In the genomic region with DNA sequence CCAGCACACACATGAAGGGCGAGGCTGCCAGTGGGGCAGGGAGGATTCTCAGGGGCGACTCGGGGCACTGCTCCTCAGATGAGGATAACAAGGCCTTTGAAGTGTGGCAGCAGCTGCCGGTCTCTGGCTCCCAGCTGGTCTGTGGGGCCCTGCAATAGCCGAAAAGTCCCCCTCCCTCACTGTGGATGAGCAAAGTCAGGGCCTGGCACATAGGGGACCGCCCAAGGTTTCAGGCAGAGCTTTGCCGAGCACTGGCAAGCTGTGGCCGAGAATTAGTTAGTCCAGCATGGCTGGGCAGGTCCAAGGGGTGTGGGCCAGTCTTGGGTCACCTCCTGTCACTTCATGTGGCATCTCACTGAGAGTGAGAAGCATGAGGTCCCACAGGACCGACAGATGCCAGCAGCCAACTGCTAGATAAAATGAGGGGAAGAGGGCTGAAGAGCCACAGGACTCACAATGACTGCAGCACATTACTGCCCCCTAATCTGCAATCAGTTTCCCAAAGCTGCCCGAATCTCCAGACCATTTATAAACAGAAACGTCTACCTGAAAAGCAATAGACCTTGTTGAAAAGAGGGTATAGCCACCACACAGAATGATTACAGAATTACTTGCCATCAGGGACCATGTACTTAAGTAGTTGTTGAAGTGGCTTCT, we compare ENCODE assay signal across 9 cellular contexts. TPM values are rescaled to one million over a fixed set of nuclear protein-coding genes. Genes with fewer than 3 reads are reported as not detected.
A peak's percentile ranks its signal among the peaks of the same experiment; 100 is the strongest.
DNase-seq lines count a peak whose midpoint lies in the region; ATAC-seq, FAIRE-seq and TF ChIP-seq lines count a peak whose summit lies in the region.
"Had no signal": no experiment of that assay in that cellular context is flagged by ENCODE, and none has a peak within 500 bp of the region (broad histone marks: within the 10 kb centered on the region; RNA-seq: fewer than 3 reads in every experiment).

No MANE protein-coding gene starts in this region.

- H3K27ac Mint-ChIP-seq in stimulated activated memory B cell treated with anti-CD40 and anti-IgM and Interleukin-4, amounts not matched to agents 10 μg/mL and 1 μg/mL and 100 μg/mL, for 72 hours, result no peak overlapping the region

- no peaks in the 10 kb centered on the region for H3K4me1 Mint-ChIP-seq in stimulated activated memory B cell treated with anti-CD40 and anti-IgM and Interleukin-4, amounts not matched to agents 10 μg/mL and 1 μg/mL and 100 μg/mL, for 72 hours

- H3K9me3 Mint-ChIP-seq in stimulated activated memory B cell treated with anti-CD40 and anti-IgM and Interleukin-4, amounts not matched to agents 10 μg/mL and 1 μg/mL and 100 μg/mL, for 72 hours, result no peaks in the 10 kb centered on the region

- no peak overlapping the region for H3K4me3 Mint-ChIP-seq in stimulated activated memory B cell treated with anti-CD40 and anti-IgM and Interleukin-4, amounts not matched to agents 10 μg/mL and 1 μg/mL and 100 μg/mL, for 72 hours

- H3K27me3 Mint-ChIP-seq in stimulated activated memory B cell treated with anti-CD40 and anti-IgM and Interleukin-4, amounts not matched to agents 10 μg/mL and 1 μg/mL and 100 μg/mL, for 72 hours, result peaks cover 18% of the 10 kb centered on the region

- no peak overlapping the region for H2AFZ ChIP-seq in keratinocyte (ENCODE audit: control insufficient read depth, low read length)

- H3K4me2 ChIP-seq in keratinocyte (ENCODE audit: control insufficient read depth, extremely low read depth, insufficient read depth, low read depth, low read length), result no peak overlapping the region

- H3K27ac ChIP-seq in keratinocyte (ENCODE audit: control insufficient read depth, insufficient read depth, low read length), result no peak overlapping the region
- peak overlapping the region; percentile 85 for H3K27ac ChIP-seq in skeletal muscle tissue (ENCODE audit: low read depth, low read length)

- FAIRE-seq in keratinocyte (lab: Jason Lieb, UNC), result peak; percentile 43
- FAIRE-seq: H54 had no signal

- H3K27me3 ChIP-seq in H7 (ENCODE audit: control insufficient read depth, insufficient read depth, low read length), result no peaks in the 10 kb centered on the region
- peaks cover 40% of the 10 kb centered on the region for H3K27me3 ChIP-seq in keratinocyte (ENCODE audit: control insufficient read depth, extremely low read depth, insufficient read depth, low read length)
- H3K27me3 ChIP-seq in skeletal muscle tissue (ENCODE audit: control insufficient read depth in 3 of 3, insufficient read depth in 3 of 3, low read length in 3 of 3), result no peaks in the 10 kb centered on the region

- H4K20me1 ChIP-seq in keratinocyte (ENCODE audit: control insufficient read depth, extremely low read depth, insufficient read depth, low read length), result no peaks in the 10 kb centered on the region

- H3K36me3 ChIP-seq in H7 (replicated peaks; ENCODE audit: control insufficient read depth, insufficient read depth, low read length) (no peaks in the 10 kb centered on the region), keratinocyte (ENCODE audit: control insufficient read depth in 2 of 2, extremely low read depth in 1 of 2, insufficient read depth in 2 of 2, low read length in 2 of 2) (no peaks in the 10 kb centered on the region), skeletal muscle tissue (ENCODE audit: control insufficient read depth in 3 of 3, insufficient read depth in 3 of 3, low read length in 3 of 3) (peaks cover 4 to 24% (median 10%) of the 10 kb centered on the region in 3 donors)

- dilution Hi-C loops in keratinocyte (cut with MboI; ENCODE audit: extremely low pct_ligation_motif_present, low sequenced_read_pairs), result no loop called here

- no peak for ATAC-seq in stimulated activated memory B cell treated with anti-CD40 and anti-IgM and Interleukin-4, amounts not matched to agents 10 μg/mL and 1 μg/mL and 100 μg/mL, for 72 hours
- ATAC-seq in HG03175 (IDR thresholded peaks at IDR 0.05; ENCODE audit: unreplicated experiment), result no peak

- H3K36me3 Mint-ChIP-seq in stimulated activated memory B cell treated with anti-CD40 and anti-IgM and Interleukin-4, amounts not matched to agents 10 μg/mL and 1 μg/mL and 100 μg/mL, for 72 hours, result no peaks in the 10 kb centered on the region

- in situ Hi-C loops in GM13977 (cut with MboI; ENCODE audit: low pct_unique_long_range_greater_than_20kb, low sequenced_read_pairs, unreplicated experiment), result no loop called here

- H3K4me3 ChIP-seq in H7 (ENCODE audit: insufficient read depth, low read depth, low read length) (no peak overlapping the region), keratinocyte (ENCODE audit: control insufficient read depth in 2 of 3, extremely low read depth in 1 of 3, insufficient read depth in 2 of 3, low read depth in 1 of 3, low read length in 3 of 3) (no peak overlapping the region), skeletal muscle tissue (ENCODE audit: low read length in 3 of 3) (peak overlapping the region; percentile 88 to 98 (median 95))

- H3K9ac ChIP-seq in keratinocyte (ENCODE audit: control insufficient read depth, extremely low read depth, insufficient read depth, low read length) (no peak overlapping the region), skeletal muscle tissue (ENCODE audit: low read depth in 1 of 3, low read length in 3 of 3) (peak overlapping the region; percentile 70 to 100 (median 90))

- DNase-seq in H7, result peak; percentile 40
- DNase-seq in OCI-M1 (lab: John Stamatoyannopoulos, UW), result peak; percentile 5
- DNase-seq in keratinocyte (ENCODE audit: low read depth, low spot score), result no peak
- no peak for DNase-seq in GM13977 (ENCODE audit: low spot score)
- no peak for DNase-seq in activated naive CD4-positive, alpha-beta T cell treated with Interleukin-2 at 50 U/mL for 16 hours

- peaks cover 3% of the 10 kb centered on the region for H3K9me1 ChIP-seq in keratinocyte (ENCODE audit: control insufficient read depth, extremely low read depth, insufficient read depth, low read length)

- no peak for TF ChIP-seq CTCF in keratinocyte (optimal IDR thresholded peaks at IDR 0.05 in 1 of 3, IDR thresholded peaks at IDR 0.05 in 1 of 3, conservative IDR thresholded peaks at IDR 0.05 in 1 of 3; ENCODE audit: extremely low read depth in 1 of 3, insufficient read depth in 2 of 3, low read length in 3 of 3)
- TF ChIP-seq CTCF in GM13977 (IDR thresholded peaks at IDR 0.05; ENCODE audit: extremely low read depth, insufficient read depth, missing control alignments), result no peak

- H3K9me3 ChIP-seq in keratinocyte (ENCODE audit: control insufficient read depth, low read depth, low read length) (no peaks in the 10 kb centered on the region), skeletal muscle tissue (ENCODE audit: control insufficient read depth in 3 of 3, low read length in 3 of 3) (no peaks in the 10 kb centered on the region)

- no peaks in the 10 kb centered on the region for H3K79me2 ChIP-seq in keratinocyte (ENCODE audit: control insufficient read depth, insufficient read depth, low read length)

- H3K4me1 ChIP-seq in keratinocyte (ENCODE audit: control insufficient read depth, extremely low read depth, insufficient read depth, low read length) (peaks cover 24% of the 10 kb centered on the region), skeletal muscle tissue (ENCODE audit: control insufficient read depth in 3 of 3, insufficient read depth in 3 of 3, low read length in 3 of 3) (peaks cover 48 to 66% (median 60%) of the 10 kb centered on the region in 3 donors)

RNA-seq across cellular contexts. Expression of a gene that starts 12.5 kb away (rescaled TPM):
- 4.8 and 12.7 TPM in 2 replicates for total RNA-seq in H7 (2014; rRNA removed; shearing (Covaris generic))
- 8.6 to 12.4 TPM (median 12.0 TPM) in 3 replicates for polyA plus RNA-seq in keratinocyte
- polyA plus RNA-seq in keratinocyte (2011; ENCODE audit: low read depth), result 2.9 TPM
- 6.6 and 12.4 TPM in 2 replicates for polyA plus RNA-seq in keratinocyte (2011; cell fraction: cytosol; rRNA removed)
- polyA plus RNA-seq in keratinocyte (2011; cell fraction: nucleus; rRNA removed), result 5.3 and 15.9 TPM in 2 replicates
- 5.1 and 8.5 TPM in 2 replicates for polyA plus RNA-seq in keratinocyte (2012; ENCODE audit: low replicate concordance)
- polyA minus RNA-seq in keratinocyte, result 17.3 to 62.3 TPM (median 17.4 TPM) in 3 replicates
- polyA minus RNA-seq in keratinocyte (2011; cell fraction: cytosol; rRNA and poly(A)+ RNA removed), result 6.5 TPM
- polyA minus RNA-seq in keratinocyte (2011; cell fraction: nucleus; rRNA and poly(A)+ RNA removed), result 3.6 and 11.4 TPM in 2 replicates
- 12.5 TPM for total RNA-seq in skeletal muscle tissue

Comparison
In these comparisons a context has a peak if more than half of its experiments do, and no peak if none do; other contexts are left out.
1. DNase-seq: peak in H7 (single experiment) and OCI-M1 (single experiment); none in keratinocyte (single experiment), GM13977 (single experiment) and activated naive CD4-positive, alpha-beta T cell treated with Interleukin-2 at 50 U/mL for 16 hours (single experiment).
2. H3K4me3 ChIP-seq: peak in skeletal muscle tissue (3 of 3); none in H7 (single experiment) and keratinocyte (0 of 3).